Comparison of ENCODE assay signal across 1 cellular context in genomic region chr4:171186700-171187099, GRCh38.
TF ChIP-seq lines count a peak whose summit lies in the region.

No MANE protein-coding gene starts in this region.

TF ChIP-seq in GM23338, 12 proteins besides CTCF, POLR2A, EP300 and RAD21 (continued from another document):
- TF ChIP-seq, protein P1, sequence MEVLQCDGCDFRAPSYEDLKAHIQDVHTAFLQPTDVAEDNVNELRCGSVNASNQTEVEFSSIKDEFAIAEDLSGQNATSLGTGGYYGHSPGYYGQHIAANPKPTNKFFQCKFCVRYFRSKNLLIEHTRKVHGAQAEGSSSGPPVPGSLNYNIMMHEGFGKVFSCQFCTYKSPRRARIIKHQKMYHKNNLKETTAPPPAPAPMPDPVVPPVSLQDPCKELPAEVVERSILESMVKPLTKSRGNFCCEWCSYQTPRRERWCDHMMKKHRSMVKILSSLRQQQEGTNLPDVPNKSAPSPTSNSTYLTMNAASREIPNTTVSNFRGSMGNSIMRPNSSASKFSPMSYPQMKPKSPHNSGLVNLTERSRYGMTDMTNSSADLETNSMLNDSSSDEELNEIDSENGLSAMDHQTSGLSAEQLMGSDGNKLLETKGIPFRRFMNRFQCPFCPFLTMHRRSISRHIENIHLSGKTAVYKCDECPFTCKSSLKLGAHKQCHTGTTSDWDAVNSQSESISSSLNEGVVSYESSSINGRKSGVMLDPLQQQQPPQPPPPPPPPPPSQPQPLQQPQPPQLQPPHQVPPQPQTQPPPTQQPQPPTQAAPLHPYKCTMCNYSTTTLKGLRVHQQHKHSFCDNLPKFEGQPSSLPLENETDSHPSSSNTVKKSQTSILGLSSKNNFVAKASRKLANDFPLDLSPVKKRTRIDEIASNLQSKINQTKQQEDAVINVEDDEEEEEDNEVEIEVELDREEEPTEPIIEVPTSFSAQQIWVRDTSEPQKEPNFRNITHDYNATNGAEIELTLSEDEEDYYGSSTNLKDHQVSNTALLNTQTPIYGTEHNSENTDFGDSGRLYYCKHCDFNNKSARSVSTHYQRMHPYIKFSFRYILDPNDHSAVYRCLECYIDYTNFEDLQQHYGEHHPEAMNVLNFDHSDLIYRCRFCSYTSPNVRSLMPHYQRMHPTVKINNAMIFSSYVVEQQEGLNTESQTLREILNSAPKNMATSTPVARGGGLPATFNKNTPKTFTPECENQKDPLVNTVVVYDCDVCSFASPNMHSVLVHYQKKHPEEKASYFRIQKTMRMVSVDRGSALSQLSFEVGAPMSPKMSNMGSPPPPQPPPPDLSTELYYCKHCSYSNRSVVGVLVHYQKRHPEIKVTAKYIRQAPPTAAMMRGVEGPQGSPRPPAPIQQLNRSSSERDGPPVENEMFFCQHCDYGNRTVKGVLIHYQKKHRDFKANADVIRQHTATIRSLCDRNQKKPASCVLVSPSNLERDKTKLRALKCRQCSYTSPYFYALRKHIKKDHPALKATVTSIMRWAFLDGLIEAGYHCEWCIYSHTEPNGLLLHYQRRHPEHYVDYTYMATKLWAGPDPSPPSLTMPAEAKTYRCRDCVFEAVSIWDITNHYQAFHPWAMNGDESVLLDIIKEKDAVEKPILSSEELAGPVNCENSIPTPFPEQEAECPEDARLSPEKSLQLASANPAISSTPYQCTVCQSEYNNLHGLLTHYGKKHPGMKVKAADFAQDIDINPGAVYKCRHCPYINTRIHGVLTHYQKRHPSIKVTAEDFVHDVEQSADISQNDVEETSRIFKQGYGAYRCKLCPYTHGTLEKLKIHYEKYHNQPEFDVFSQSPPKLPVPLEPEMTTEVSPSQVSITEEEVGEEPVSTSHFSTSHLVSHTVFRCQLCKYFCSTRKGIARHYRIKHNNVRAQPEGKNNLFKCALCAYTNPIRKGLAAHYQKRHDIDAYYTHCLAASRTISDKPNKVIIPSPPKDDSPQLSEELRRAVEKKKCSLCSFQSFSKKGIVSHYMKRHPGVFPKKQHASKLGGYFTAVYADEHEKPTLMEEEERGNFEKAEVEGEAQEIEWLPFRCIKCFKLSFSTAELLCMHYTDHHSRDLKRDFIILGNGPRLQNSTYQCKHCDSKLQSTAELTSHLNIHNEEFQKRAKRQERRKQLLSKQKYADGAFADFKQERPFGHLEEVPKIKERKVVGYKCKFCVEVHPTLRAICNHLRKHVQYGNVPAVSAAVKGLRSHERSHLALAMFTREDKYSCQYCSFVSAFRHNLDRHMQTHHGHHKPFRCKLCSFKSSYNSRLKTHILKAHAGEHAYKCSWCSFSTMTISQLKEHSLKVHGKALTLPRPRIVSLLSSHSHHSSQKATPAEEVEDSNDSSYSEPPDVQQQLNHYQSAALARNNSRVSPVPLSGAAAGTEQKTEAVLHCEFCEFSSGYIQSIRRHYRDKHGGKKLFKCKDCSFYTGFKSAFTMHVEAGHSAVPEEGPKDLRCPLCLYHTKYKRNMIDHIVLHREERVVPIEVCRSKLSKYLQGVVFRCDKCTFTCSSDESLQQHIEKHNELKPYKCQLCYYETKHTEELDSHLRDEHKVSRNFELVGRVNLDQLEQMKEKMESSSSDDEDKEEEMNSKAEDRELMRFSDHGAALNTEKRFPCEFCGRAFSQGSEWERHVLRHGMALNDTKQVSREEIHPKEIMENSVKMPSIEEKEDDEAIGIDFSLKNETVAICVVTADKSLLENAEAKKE (CRISPR knock-in tag; IDR thresholded peaks at IDR 0.05), result no peak
- TF ChIP-seq ETS1 (IDR thresholded peaks at IDR 0.05) (no peak), ZNF331 (CRISPR knock-in tag; IDR thresholded peaks at IDR 0.05; ENCODE audit: low read depth) (no peak), STAT1 (IDR thresholded peaks at IDR 0.05; ENCODE audit: unreplicated experiment) (no peak), ZNF114 (CRISPR knock-in tag; IDR thresholded peaks at IDR 0.05) (no peak), JUNB (IDR thresholded peaks at IDR 0.05; ENCODE audit: unreplicated experiment) (no peak), CREB1 (CRISPR knock-in tag; IDR thresholded peaks at IDR 0.05; ENCODE audit: low read depth) (no peak), EZH2 (IDR thresholded peaks at IDR 0.05; ENCODE audit: low read depth, unreplicated experiment) (no peak), NANOG (IDR thresholded peaks at IDR 0.05; ENCODE audit: borderline replicate concordance) (no peak), EZH2phosphoT487 (IDR thresholded peaks at IDR 0.05; ENCODE audit: unreplicated experiment) (no peak)
- TF ChIP-seq, protein P2, sequence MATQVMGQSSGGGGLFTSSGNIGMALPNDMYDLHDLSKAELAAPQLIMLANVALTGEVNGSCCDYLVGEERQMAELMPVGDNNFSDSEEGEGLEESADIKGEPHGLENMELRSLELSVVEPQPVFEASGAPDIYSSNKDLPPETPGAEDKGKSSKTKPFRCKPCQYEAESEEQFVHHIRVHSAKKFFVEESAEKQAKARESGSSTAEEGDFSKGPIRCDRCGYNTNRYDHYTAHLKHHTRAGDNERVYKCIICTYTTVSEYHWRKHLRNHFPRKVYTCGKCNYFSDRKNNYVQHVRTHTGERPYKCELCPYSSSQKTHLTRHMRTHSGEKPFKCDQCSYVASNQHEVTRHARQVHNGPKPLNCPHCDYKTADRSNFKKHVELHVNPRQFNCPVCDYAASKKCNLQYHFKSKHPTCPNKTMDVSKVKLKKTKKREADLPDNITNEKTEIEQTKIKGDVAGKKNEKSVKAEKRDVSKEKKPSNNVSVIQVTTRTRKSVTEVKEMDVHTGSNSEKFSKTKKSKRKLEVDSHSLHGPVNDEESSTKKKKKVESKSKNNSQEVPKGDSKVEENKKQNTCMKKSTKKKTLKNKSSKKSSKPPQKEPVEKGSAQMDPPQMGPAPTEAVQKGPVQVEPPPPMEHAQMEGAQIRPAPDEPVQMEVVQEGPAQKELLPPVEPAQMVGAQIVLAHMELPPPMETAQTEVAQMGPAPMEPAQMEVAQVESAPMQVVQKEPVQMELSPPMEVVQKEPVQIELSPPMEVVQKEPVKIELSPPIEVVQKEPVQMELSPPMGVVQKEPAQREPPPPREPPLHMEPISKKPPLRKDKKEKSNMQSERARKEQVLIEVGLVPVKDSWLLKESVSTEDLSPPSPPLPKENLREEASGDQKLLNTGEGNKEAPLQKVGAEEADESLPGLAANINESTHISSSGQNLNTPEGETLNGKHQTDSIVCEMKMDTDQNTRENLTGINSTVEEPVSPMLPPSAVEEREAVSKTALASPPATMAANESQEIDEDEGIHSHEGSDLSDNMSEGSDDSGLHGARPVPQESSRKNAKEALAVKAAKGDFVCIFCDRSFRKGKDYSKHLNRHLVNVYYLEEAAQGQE (IDR thresholded peaks at IDR 0.05; ENCODE audit: unreplicated experiment), result no peak
